12 cellular contexts compared by ENCODE assay signal in the genomic region with DNA sequence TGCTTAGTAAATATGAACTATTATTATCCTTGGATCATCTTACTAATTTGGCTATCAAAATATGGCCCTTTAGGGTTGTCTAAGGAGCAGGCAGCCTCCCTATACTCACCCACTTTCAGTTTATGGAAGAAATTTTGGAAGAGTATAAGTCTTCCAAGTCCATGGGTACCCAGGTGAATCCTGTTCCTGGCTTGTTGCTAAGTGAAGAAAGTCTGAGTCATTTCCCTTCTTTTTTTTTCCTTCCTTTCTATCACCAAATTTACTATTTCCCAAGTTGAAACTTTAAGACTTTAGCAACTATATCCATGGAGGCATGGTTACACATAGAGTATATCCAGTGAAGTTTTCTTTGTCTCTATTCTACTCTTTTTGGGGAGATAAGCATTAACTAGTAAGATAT.
A peak's percentile ranks its signal among the peaks of the same experiment; 100 is the strongest.
DNase-seq lines count a peak whose midpoint lies in the region; ATAC-seq and TF ChIP-seq lines count a peak whose summit lies in the region.
"Had no signal": no experiment of that assay in that cellular context is flagged by ENCODE, and none has a peak within 500 bp of the region (broad histone marks: within the 10 kb centered on the region; RNA-seq: fewer than 3 reads in every experiment).

No MANE protein-coding gene starts in this region.

- no peaks in the 10 kb centered on the region for H3K27me3 Mint-ChIP-seq in Caco-2 (ENCODE audit: insufficient read depth, unreplicated experiment)

- H3K9me3 Mint-ChIP-seq in Caco-2 (ENCODE audit: unreplicated experiment) = no peaks in the 10 kb centered on the region
- H3K9me3 Mint-ChIP-seq: CD8-positive, alpha-beta T cell had no signal

- CTCF ChIA-PET in Caco-2 (lab: Charles Lee) = no interaction called here

- ATAC-seq in RWPE2 (ENCODE audit: low read depth) = peak; percentile 41; the same call in 1 of the 3 replicates
- ATAC-seq: CD8-positive, alpha-beta T cell; HCT116 had no signal

- H3K4me1 ChIP-seq in RWPE2 (ENCODE audit: insufficient read depth, poor library complexity, severe bottlenecking) (peaks cover 5% of the 10 kb centered on the region), Caco-2 (no peaks in the 10 kb centered on the region; the same call in 1 of the 2 replicates)

- H3K36me3 ChIP-seq in RWPE2 (ENCODE audit: low read depth) (no peaks in the 10 kb centered on the region), Caco-2 (ENCODE audit: control insufficient read depth, insufficient read depth, low read length) (no peaks in the 10 kb centered on the region)

- intact Hi-C loops in Caco-2 (cut with micrococcal nuclease; ENCODE audit: unreplicated experiment) = no loop called here

- POLR2A ChIA-PET in Caco-2 (lab: Charles Lee) = no interaction called here

- no peaks in the 10 kb centered on the region for H3K36me3 Mint-ChIP-seq in Caco-2 (ENCODE audit: insufficient read depth, unreplicated experiment)
- H3K36me3 Mint-ChIP-seq: CD14-positive monocyte; CD8-positive, alpha-beta T cell had no signal

- no peak overlapping the region for H3K4me3 Mint-ChIP-seq in Caco-2 (ENCODE audit: unreplicated experiment)
- H3K4me3 Mint-ChIP-seq: CD14-positive monocyte; CD8-positive, alpha-beta T cell had no signal

- no peak for TF ChIP-seq CTCF in RWPE2 (IDR thresholded peaks at IDR 0.05; ENCODE audit: poor library complexity, severe bottlenecking)
- TF ChIP-seq CTCF in Caco-2 (IDR thresholded peaks at IDR 0.05; ENCODE audit: insufficient read depth in 1 of 2, low read depth in 1 of 2, low read length in 1 of 2, severe bottlenecking in 1 of 2, unreplicated experiment in 1 of 2) = no peak

- no peaks in the 10 kb centered on the region for H3K9me3 ChIP-seq in RWPE2 (ENCODE audit: severe bottlenecking)
- no peaks in the 10 kb centered on the region for H3K9me3 ChIP-seq in Caco-2

- peaks cover 6% of the 10 kb centered on the region for H3K4me1 Mint-ChIP-seq in Caco-2 (ENCODE audit: low read depth, unreplicated experiment)
- H3K4me1 Mint-ChIP-seq: CD14-positive monocyte had no signal

- DNase-seq in NCI-H226 = peak; percentile 26
- no peak for DNase-seq in RWPE2 (ENCODE audit: low spot score)
- peak; percentile 75 for DNase-seq in dermis blood vessel endothelial cell
- DNase-seq in renal cortical epithelial cell (ENCODE audit: low read depth) = peak; percentile 45
- no peak for DNase-seq in Caco-2
- DNase-seq in activated CD4-positive, CD25-positive, alpha-beta regulatory T cell treated with anti-CD3 and anti-CD28 coated beads, Interleukin-2, amount 50 U/mL, for 72 hours = no peak
- DNase-seq in foreskin melanocyte = no peak
- DNase-seq: CD8-positive, alpha-beta T cell; COR-L47; GM23248 had no signal

- BruUV-seq in Caco-2 (replicated peaks; lab: Mats Ljungman, UMichigan) = no TSS peak

- H3K4me3 ChIP-seq in RWPE2 (ENCODE audit: severe bottlenecking) (no peak overlapping the region), Caco-2 (ENCODE audit: low read depth, low read length) (no peak overlapping the region)
- H3K4me3 ChIP-seq: GM23248 had no signal

- H3K27me3 ChIP-seq in RWPE2 (ENCODE audit: insufficient read depth, poor library complexity, severe bottlenecking) (no peaks in the 10 kb centered on the region), Caco-2 (replicated peaks; ENCODE audit: control insufficient read depth, insufficient read depth, low read length) (no peaks in the 10 kb centered on the region)

- H3K27ac ChIP-seq in RWPE2 (ENCODE audit: poor library complexity, severe bottlenecking) = no peak overlapping the region
- H3K27ac ChIP-seq: GM23248 had no signal

- no peak overlapping the region for H3K27ac Mint-ChIP-seq in Caco-2 (ENCODE audit: unreplicated experiment)
- H3K27ac Mint-ChIP-seq: CD14-positive monocyte; CD8-positive, alpha-beta T cell had no signal

Comparison
In these comparisons a context has a peak if more than half of its experiments do, and no peak if none do; other contexts are left out.
1. DNase-seq: peak in NCI-H226 (single experiment), dermis blood vessel endothelial cell (single experiment) and renal cortical epithelial cell (single experiment); none in RWPE2 (single experiment), Caco-2 (0 of 2), activated CD4-positive, CD25-positive, alpha-beta regulatory T cell treated with anti-CD3 and anti-CD28 coated beads, Interleukin-2, amount 50 U/mL, for 72 hours (single experiment) and foreskin melanocyte (single experiment).